8 cellular contexts compared by ENCODE assay signal in the genomic region with DNA sequence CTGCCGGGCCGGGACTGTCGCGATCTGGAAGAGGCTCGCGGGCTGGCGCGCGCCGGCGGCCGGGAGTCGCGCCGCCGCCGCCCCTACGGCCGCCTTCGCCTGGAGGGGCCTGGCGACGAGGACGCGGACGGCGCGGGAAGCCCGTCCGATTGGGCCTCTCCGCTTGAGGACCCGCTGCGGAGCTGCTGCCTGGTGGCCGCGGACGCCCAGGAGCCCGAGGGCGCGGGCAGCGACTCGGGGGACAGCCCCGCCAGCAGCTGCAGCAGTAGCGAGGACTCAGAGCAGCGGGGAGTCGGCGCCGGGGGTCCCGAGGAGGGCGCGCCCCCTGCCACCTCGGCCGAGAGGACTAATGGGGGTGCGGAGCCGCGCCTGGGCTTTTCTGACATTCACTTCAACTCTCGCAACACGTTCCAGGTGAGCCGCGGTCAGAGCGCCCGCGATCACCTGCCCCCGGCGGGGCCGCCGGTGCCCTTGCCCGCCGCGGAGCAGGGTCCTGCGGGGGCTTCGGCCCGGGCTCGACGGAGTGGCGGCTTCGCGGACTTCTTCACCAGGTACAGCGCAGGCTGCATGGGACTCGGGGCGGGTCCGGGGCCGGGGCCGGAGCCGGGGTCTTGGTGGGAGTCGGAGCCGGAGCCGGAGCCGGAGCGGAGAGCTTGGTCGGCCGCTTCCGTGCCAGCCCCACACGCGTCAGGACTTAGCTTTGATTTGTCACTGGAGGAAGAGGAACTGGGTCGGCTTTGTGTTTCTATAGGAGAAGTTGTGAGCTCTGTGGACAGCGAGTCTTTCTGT. TPM values are rescaled to one million over a fixed set of nuclear protein-coding genes. Genes with fewer than 3 reads are reported as not detected.
A peak's percentile ranks its signal among the peaks of the same experiment; 100 is the strongest.
DNase-seq lines count a peak whose midpoint lies in the region; ATAC-seq and TF ChIP-seq lines count a peak whose summit lies in the region.

No MANE protein-coding gene starts in this region.

- H3K27ac ChIP-seq in OCI-LY3 (ENCODE audit: low read length) (peak overlapping the region; percentile 81), left ventricle myocardium inferior (replicated peaks) (peak overlapping the region; percentile 98), parathyroid adenoma (peak overlapping the region; percentile 78)

- H3K4me3 ChIP-seq in OCI-LY3 (ENCODE audit: low read length), result peak overlapping the region; percentile 99
- peak overlapping the region; percentile 96 for H3K4me3 ChIP-seq in left ventricle myocardium inferior
- H3K4me3 ChIP-seq in parathyroid adenoma (ENCODE audit: low read depth, low read length), result peak overlapping the region; percentile 70

- H3K9ac ChIP-seq in OCI-LY3 (ENCODE audit: low read length) (peak overlapping the region; percentile 92), parathyroid adenoma (peak overlapping the region; percentile 46)

- H3K36me3 ChIP-seq in OCI-LY3 (replicated peaks; ENCODE audit: low read depth, low read length) (no peaks in the 10 kb centered on the region), left ventricle myocardium inferior (no peaks in the 10 kb centered on the region), parathyroid adenoma (ENCODE audit: control insufficient read depth, insufficient read depth, low read length) (no peaks in the 10 kb centered on the region)

- H3K4me2 ChIP-seq in OCI-LY3 (ENCODE audit: low read length), result peak overlapping the region; percentile 88
- H3K4me2 ChIP-seq in parathyroid adenoma (ENCODE audit: low read length), result peak overlapping the region; percentile 68

- DNase-seq in DMS 273 (lab: John Stamatoyannopoulos, UW; ENCODE audit: unreplicated experiment) (peak; percentile 70), amniotic epithelial cell (ENCODE audit: low read depth) (peak; percentile 59), left ventricle myocardium inferior (peak; percentile 53), COLO829 (ENCODE audit: low spot score) (no peak)

- no peaks in the 10 kb centered on the region for H3K27me3 ChIP-seq in OCI-LY3 (ENCODE audit: low read depth, low read length)
- peaks cover 4% of the 10 kb centered on the region for H3K27me3 ChIP-seq in left ventricle myocardium inferior (ENCODE audit: low read depth)
- no peaks in the 10 kb centered on the region for H3K27me3 ChIP-seq in parathyroid adenoma (ENCODE audit: control insufficient read depth, insufficient read depth, low read length)

- H3K9me3 ChIP-seq in OCI-LY3 (ENCODE audit: insufficient read depth, low read length) (no peaks in the 10 kb centered on the region), left ventricle myocardium inferior (replicated peaks) (no peaks in the 10 kb centered on the region), parathyroid adenoma (ENCODE audit: control insufficient read depth, low read length) (no peaks in the 10 kb centered on the region)

- H4K20me1 ChIP-seq in OCI-LY3 (ENCODE audit: insufficient read depth, low read length), result peaks cover 11% of the 10 kb centered on the region

- H2AFZ ChIP-seq in OCI-LY3 (ENCODE audit: low read depth, low read length) (peak overlapping the region; percentile 46; the same call in 1 of the 2 replicates), parathyroid adenoma (peak overlapping the region; percentile 83)

- ATAC-seq in GM19452 (IDR thresholded peaks at IDR 0.05; ENCODE audit: unreplicated experiment) (peak; percentile 51), HG03442 (IDR thresholded peaks at IDR 0.05; ENCODE audit: unreplicated experiment) (peak; percentile 57)

- peaks cover 11% of the 10 kb centered on the region for H3K4me1 ChIP-seq in OCI-LY3 (ENCODE audit: low read length)
- H3K4me1 ChIP-seq in left ventricle myocardium inferior, result peaks cover 46% of the 10 kb centered on the region
- no peaks in the 10 kb centered on the region for H3K4me1 ChIP-seq in parathyroid adenoma

- intact Hi-C loops in left ventricle myocardium inferior (cut with micrococcal nuclease), result no loop called here

- peaks cover 57% of the 10 kb centered on the region for H3K79me2 ChIP-seq in OCI-LY3 (ENCODE audit: low read length)
- H3K79me2 ChIP-seq in parathyroid adenoma, result peaks cover 31% of the 10 kb centered on the region

- TF ChIP-seq CTCF in OCI-LY3 (IDR thresholded peaks at IDR 0.05; ENCODE audit: low read depth, low read length), result no peak
- TF ChIP-seq CTCF in left ventricle myocardium inferior (IDR thresholded peaks at IDR 0.05; ENCODE audit: borderline replicate concordance), result no peak
- no peak for TF ChIP-seq CTCF in parathyroid adenoma (IDR thresholded peaks at IDR 0.05)

RNA-seq across cellular contexts. Expression of gene TBC1D12, which starts 0.9 kb away (rescaled TPM):
- 4.4 TPM for total RNA-seq in left ventricle myocardium inferior

RNA-seq across cellular contexts. Expression of gene NOC3L, which starts 40.5 kb away (rescaled TPM):
- 10.0 TPM for total RNA-seq in left ventricle myocardium inferior
